ENCODE assay signal across 29 cellular contexts in genomic region chr5:38722918-38723317, GRCh38.
DNase-seq lines count a peak whose midpoint lies in the region; ATAC-seq and TF ChIP-seq lines count a peak whose summit lies in the region.
"Had no signal": no experiment of that assay in that cellular context is flagged by ENCODE, and none has a peak within 500 bp of the region (broad histone marks: within the 10 kb centered on the region; RNA-seq: fewer than 3 reads in every experiment).

No MANE protein-coding gene starts in this region.

- H3K27me3 ChIP-seq in trophoblast cell (ENCODE audit: insufficient read depth, low read length) = no peaks in the 10 kb centered on the region
- H3K27me3 ChIP-seq: BLaER1, neutrophil, Peyer's patch, upper lobe of right lung had no signal

- no peaks in the 10 kb centered on the region for H3K79me2 ChIP-seq in trophoblast cell (ENCODE audit: control insufficient read depth, insufficient read depth, low read length, poor library complexity)

- peaks cover 1% of the 10 kb centered on the region for H3K4me1 Mint-ChIP-seq in activated CD8-positive, alpha-beta memory T cell treated with anti-CD3 and anti-CD28 coated beads, Interleukin-2, amount 10 ng/mL, durations not matched to agents 7 days and 5 days
- H3K4me1 Mint-ChIP-seq in endothelial cell (ENCODE audit: unreplicated experiment) = peaks cover 13% of the 10 kb centered on the region
- H3K4me1 Mint-ChIP-seq: T-cell had no signal

- no peaks in the 10 kb centered on the region for H3K36me3 Mint-ChIP-seq in activated CD8-positive, alpha-beta memory T cell treated with anti-CD3 and anti-CD28 coated beads, Interleukin-2, amount 10 ng/mL, durations not matched to agents 7 days and 5 days
- H3K36me3 Mint-ChIP-seq in endothelial cell (ENCODE audit: low read depth, unreplicated experiment) = peaks cover 4% of the 10 kb centered on the region
- H3K36me3 Mint-ChIP-seq: T-cell had no signal

- no peak overlapping the region for H3K18ac ChIP-seq in trophoblast cell (ENCODE audit: low read length)

- no peak for TF ChIP-seq CTCF in endothelial cell (IDR thresholded peaks at IDR 0.05; ENCODE audit: unreplicated experiment)

- H3K9me3 Mint-ChIP-seq in activated CD8-positive, alpha-beta memory T cell treated with anti-CD3 and anti-CD28 coated beads, Interleukin-2, amount 10 ng/mL, durations not matched to agents 7 days and 5 days (ENCODE audit: low read depth) = no peaks in the 10 kb centered on the region
- H3K9me3 Mint-ChIP-seq in endothelial cell (ENCODE audit: unreplicated experiment) = no peaks in the 10 kb centered on the region
- H3K9me3 Mint-ChIP-seq: T-cell had no signal

- no peak overlapping the region for H3K23ac ChIP-seq in trophoblast cell (ENCODE audit: low read length)

- no peaks in the 10 kb centered on the region for H3K9me3 ChIP-seq in trophoblast cell (ENCODE audit: insufficient read depth, low read depth, low read length)
- H3K9me3 ChIP-seq: BLaER1, HAP-1, neutrophil, Peyer's patch, prostate gland, SJCRH30, upper lobe of right lung had no signal

- peaks cover 5% of the 10 kb centered on the region for H3K27me3 Mint-ChIP-seq in activated CD8-positive, alpha-beta memory T cell treated with anti-CD3 and anti-CD28 coated beads, Interleukin-2, amount 10 ng/mL, durations not matched to agents 7 days and 5 days
- peaks cover 5% of the 10 kb centered on the region for H3K27me3 Mint-ChIP-seq in endothelial cell (ENCODE audit: unreplicated experiment)

- H3K79me1 ChIP-seq in trophoblast cell (ENCODE audit: low read length) = no peaks in the 10 kb centered on the region

- H4K91ac ChIP-seq in trophoblast cell (ENCODE audit: low read depth, low read length) = no peak overlapping the region

- H3K27ac Mint-ChIP-seq in activated CD8-positive, alpha-beta memory T cell treated with anti-CD3 and anti-CD28 coated beads, Interleukin-2, amount 10 ng/mL, durations not matched to agents 7 days and 5 days = no peak overlapping the region
- H3K27ac Mint-ChIP-seq in endothelial cell (ENCODE audit: unreplicated experiment) = no peak overlapping the region
- H3K27ac Mint-ChIP-seq: T-cell had no signal

- H3K14ac ChIP-seq in trophoblast cell (ENCODE audit: low read length) = no peak overlapping the region

- no peak overlapping the region for H3K4me3 Mint-ChIP-seq in activated CD8-positive, alpha-beta memory T cell treated with anti-CD3 and anti-CD28 coated beads, Interleukin-2, amount 10 ng/mL, durations not matched to agents 7 days and 5 days
- no peak overlapping the region for H3K4me3 Mint-ChIP-seq in endothelial cell (ENCODE audit: unreplicated experiment)
- H3K4me3 Mint-ChIP-seq: T-cell had no signal

- ATAC-seq in activated CD8-positive, alpha-beta memory T cell treated with anti-CD3 and anti-CD28 coated beads, Interleukin-2, amount 10 ng/mL, durations not matched to agents 7 days and 5 days = peak; percentile 36
- ATAC-seq in HG03520 (IDR thresholded peaks at IDR 0.05; ENCODE audit: unreplicated experiment) = peak; percentile 41
- ATAC-seq: activated CD4-positive, CD25-positive, alpha-beta regulatory T cell treated with anti-CD3 and anti-CD28 coated beads, Interleukin-2, amount 50 U/mL, for 24 hours; K562; T-cell; upper lobe of right lung had no signal

- no CpG with 5 or more reads among the region's 5 CpGs for WGBS in trophoblast cell (ENCODE audit: extremely low coverage, insufficient coverage, insufficient read length)

- CTCF ChIA-PET in activated CD8-positive, alpha-beta memory T cell treated with anti-CD3 and anti-CD28 coated beads, Interleukin-2, amount 10 ng/mL, durations not matched to agents 7 days and 5 days (lab: Charles Lee) = no interaction called here

- no peak overlapping the region for H2BK12ac ChIP-seq in trophoblast cell (ENCODE audit: low read length)

- no peak for DNase-seq in activated CD8-positive, alpha-beta memory T cell treated with anti-CD3 and anti-CD28 coated beads, Interleukin-2, amount 10 ng/mL, durations not matched to agents 7 days and 5 days
- DNase-seq in activated CD8-positive, alpha-beta memory T cell treated with anti-CD3 and anti-CD28 coated beads, Interleukin-2, amount 50 U/mL, for 48 hours = no peak
- DNase-seq in trophoblast cell = peak; percentile 69 to 70
- DNase-seq in endothelial cell (ENCODE audit: low spot score) = no peak
- no peak for DNase-seq in NCI-H187 treated with DMSO at 0.1 percent for 48 hours (lab: John Stamatoyannopoulos, UW)
- DNase-seq in NCI-H2227 treated with DMSO at 0.1 percent for 48 hours (lab: John Stamatoyannopoulos, UW) = no peak
- DNase-seq: activated naive CD4-positive, alpha-beta T cell treated with anti-CD3 and anti-CD28 coated beads, Interleukin-2, amount 50 U/mL, for 16 hours; anterior cingulate cortex; caudate nucleus; COR-L47; DMS79 treated with DMSO at 0.1 percent for 48 hours; glutamatergic neuron; kidney glomerular epithelial cell; mammary epithelial cell; MM.1S; NCI-H1436 treated with DMSO at 0.1 percent for 48 hours; NCI-H524; Peyer's patch; T-cell; upper lobe of right lung had no signal

- H4K12ac ChIP-seq in trophoblast cell (ENCODE audit: low read depth, low read length) = no peak overlapping the region

- no peak overlapping the region for H2BK5ac ChIP-seq in trophoblast cell (ENCODE audit: low read depth, low read length, poor library complexity)

- no peak overlapping the region for H2AFZ ChIP-seq in trophoblast cell (ENCODE audit: insufficient read depth, low read length, poor library complexity)

- H2AK5ac ChIP-seq in trophoblast cell (ENCODE audit: low read length) = no peak overlapping the region

- H3K4me3 ChIP-seq in trophoblast cell (ENCODE audit: low read depth, low read length) = no peak overlapping the region
- H3K4me3 ChIP-seq: BLaER1, HAP-1, K562, Peyer's patch, prostate gland, SJCRH30, upper lobe of right lung had no signal

- H3K36me3 ChIP-seq in trophoblast cell (ENCODE audit: control insufficient read depth in 1 of 2, insufficient read depth in 2 of 2, low read length in 2 of 2) = no peaks in the 10 kb centered on the region
- H3K36me3 ChIP-seq: BLaER1, HAP-1, neutrophil, Peyer's patch, prostate gland, SJCRH30, upper lobe of right lung had no signal

- peak overlapping the region; percentile 32 for H3K27ac ChIP-seq in cingulate gyrus (ENCODE audit: low read depth, low read length)
- no peak overlapping the region for H3K27ac ChIP-seq in trophoblast cell (ENCODE audit: low read depth, low read length)
- H3K27ac ChIP-seq: BLaER1, neutrophil, Peyer's patch, prostate gland, SJCRH30, upper lobe of right lung had no signal

- peaks cover 0 to 3% of the 10 kb centered on the region in 2 experiments for H3K4me1 ChIP-seq in trophoblast cell (ENCODE audit: control insufficient read depth in 1 of 2, insufficient read depth in 2 of 2, low read length in 2 of 2)
- H3K4me1 ChIP-seq: HAP-1, prostate gland, SJCRH30, upper lobe of right lung had no signal

- no peak overlapping the region for H4K8ac ChIP-seq in trophoblast cell (ENCODE audit: low read depth, low read length)

- no peak overlapping the region for H2BK120ac ChIP-seq in trophoblast cell (ENCODE audit: insufficient read depth, low read length, poor library complexity)

- H3K4ac ChIP-seq in trophoblast cell (ENCODE audit: low read depth, low read length) = no peak overlapping the region

- no peak overlapping the region for H3K4me2 ChIP-seq in trophoblast cell (ENCODE audit: low read length)
- H3K4me2 ChIP-seq: BLaER1 had no signal

- no peak overlapping the region for H3K9ac ChIP-seq in trophoblast cell (ENCODE audit: low read length)
- H3K9ac ChIP-seq: BLaER1 had no signal

Comparison
In these comparisons a context has a peak if more than half of its experiments do, and no peak if none do; other contexts are left out.
1. DNase-seq: peak in trophoblast cell (2 of 2); none in activated CD8-positive, alpha-beta memory T cell treated with anti-CD3 and anti-CD28 coated beads, Interleukin-2, amount 10 ng/mL, durations not matched to agents 7 days and 5 days (single experiment), activated CD8-positive, alpha-beta memory T cell treated with anti-CD3 and anti-CD28 coated beads, Interleukin-2, amount 50 U/mL, for 48 hours (single experiment), endothelial cell (single experiment), NCI-H187 treated with DMSO at 0.1 percent for 48 hours (single experiment) and NCI-H2227 treated with DMSO at 0.1 percent for 48 hours (single experiment).